Comparison of ENCODE assay signal across 23 cellular contexts in the genomic region with DNA sequence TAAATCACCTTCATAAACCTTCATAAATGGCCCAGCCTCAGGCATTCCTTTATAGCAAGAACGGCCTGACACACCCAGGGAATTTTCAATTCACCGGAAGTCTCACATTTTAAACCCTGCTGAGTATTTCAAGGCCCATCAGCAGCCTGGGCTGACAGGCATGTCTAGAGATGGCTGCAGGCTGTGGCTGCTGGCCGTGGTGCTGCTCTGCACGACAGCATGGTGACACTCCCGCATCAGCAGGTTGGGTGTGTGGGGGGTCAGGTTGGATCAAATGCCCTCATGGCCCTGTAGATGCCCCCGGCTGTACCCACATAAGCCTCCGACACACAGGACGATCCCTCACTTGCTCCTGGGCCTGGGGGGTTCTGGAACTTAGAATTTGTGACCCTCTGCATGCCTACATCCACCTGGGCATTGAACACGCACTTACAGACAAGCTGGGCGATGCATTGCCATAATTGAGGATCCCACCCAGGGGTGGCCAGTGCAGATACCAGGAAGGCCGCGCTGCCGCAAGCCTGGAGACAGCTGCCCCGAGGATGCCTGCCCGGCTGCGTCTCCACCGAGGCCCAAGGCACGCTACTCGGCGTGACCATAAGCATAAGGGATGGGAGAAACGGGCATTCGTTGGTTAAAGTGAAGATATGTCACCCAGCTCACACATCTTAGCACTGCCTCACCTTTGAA.
"Had no signal": no experiment of that assay in that cellular context is flagged by ENCODE, and none has a peak within 500 bp of the region (broad histone marks: within the 10 kb centered on the region; RNA-seq: fewer than 3 reads in every experiment).

No MANE protein-coding gene starts in this region.

- H3K36me3 ChIP-seq: sigmoid colon, transverse colon, uterus had no signal

- H3K36me3 Mint-ChIP-seq: activated naive CD8-positive, alpha-beta T cell treated with anti-CD3 and anti-CD28 coated beads, Interleukin-2, amount 10 ng/mL, durations not matched to agents 7 days and 5 days; natural killer cell treated with Interleukin-12 subunit alpha and Interleukin-12 subunit beta and Interleukin-15 and Interleukin-18, amount 100 ng/mL, for 72 hours; stimulated activated memory B cell treated with anti-CD40 and anti-IgM and Interleukin-4, amounts not matched to agents 10 μg/mL and 1 μg/mL and 100 μg/mL, for 72 hours; T-cell had no signal

- H3K27me3 ChIP-seq: transverse colon, uterus had no signal

- H3K4me1 Mint-ChIP-seq: activated B cell treated with CpG ODN at 0.5 μM for 24 hours; activated CD4-positive, alpha-beta memory T cell treated with anti-CD3 and anti-CD28 coated beads, Interleukin-2, amount 10 ng/mL, durations not matched to agents 7 days and 5 days; activated CD4-positive, alpha-beta T cell treated with anti-CD3 and anti-CD28 coated beads for 36 hours; activated naive CD8-positive, alpha-beta T cell treated with anti-CD3 and anti-CD28 coated beads, Interleukin-2, amount 10 ng/mL, durations not matched to agents 7 days and 5 days; stimulated activated memory B cell treated with anti-CD40 and anti-IgM and Interleukin-4, amounts not matched to agents 10 μg/mL and 1 μg/mL and 100 μg/mL, for 72 hours; T-cell had no signal

- H3K9me3 Mint-ChIP-seq: activated B cell treated with CpG ODN at 0.5 μM for 24 hours; natural killer cell treated with Interleukin-12 subunit alpha and Interleukin-12 subunit beta and Interleukin-15 and Interleukin-18, amount 100 ng/mL, for 72 hours had no signal

- H3K4me2 ChIP-seq: smooth muscle cell had no signal

- ATAC-seq: activated CD4-positive, alpha-beta T cell treated with anti-CD3 and anti-CD28 coated beads for 36 hours; activated T-cell treated with anti-CD3 and anti-CD28 coated beads, Interleukin-2, amount 50 U/mL, for 72 hours; left ventricle myocardium superior; stimulated activated memory B cell treated with anti-CD40 and anti-IgM and Interleukin-4, amounts not matched to agents 10 μg/mL and 1 μg/mL and 100 μg/mL, for 72 hours; T-cell had no signal

- H3K4me3 Mint-ChIP-seq: activated B cell treated with CpG ODN at 0.5 μM for 24 hours; activated CD4-positive, alpha-beta memory T cell treated with anti-CD3 and anti-CD28 coated beads, Interleukin-2, amount 10 ng/mL, durations not matched to agents 7 days and 5 days; activated CD4-positive, alpha-beta T cell treated with anti-CD3 and anti-CD28 coated beads for 36 hours; activated naive CD4-positive, alpha-beta T cell treated with anti-CD3 and anti-CD28 coated beads for 36 hours; activated naive CD8-positive, alpha-beta T cell treated with anti-CD3 and anti-CD28 coated beads, Interleukin-2, amount 10 ng/mL, durations not matched to agents 7 days and 5 days; activated T-cell treated with anti-CD3 and anti-CD28 coated beads, Interleukin-2, amount 50 U/mL, for 72 hours; natural killer cell treated with Interleukin-12 subunit alpha and Interleukin-12 subunit beta and Interleukin-15 and Interleukin-18, amount 100 ng/mL, for 72 hours; stimulated activated memory B cell treated with anti-CD40 and anti-IgM and Interleukin-4, amounts not matched to agents 10 μg/mL and 1 μg/mL and 100 μg/mL, for 72 hours; T-cell had no signal

- H3K27me3 Mint-ChIP-seq: activated B cell treated with CpG ODN at 0.5 μM for 24 hours; activated CD4-positive, alpha-beta memory T cell treated with anti-CD3 and anti-CD28 coated beads, Interleukin-2, amount 10 ng/mL, durations not matched to agents 7 days and 5 days; activated CD4-positive, alpha-beta T cell treated with anti-CD3 and anti-CD28 coated beads for 36 hours; activated naive CD8-positive, alpha-beta T cell treated with anti-CD3 and anti-CD28 coated beads, Interleukin-2, amount 10 ng/mL, durations not matched to agents 7 days and 5 days; natural killer cell treated with Interleukin-12 subunit alpha and Interleukin-12 subunit beta and Interleukin-15 and Interleukin-18, amount 100 ng/mL, for 72 hours; stimulated activated memory B cell treated with anti-CD40 and anti-IgM and Interleukin-4, amounts not matched to agents 10 μg/mL and 1 μg/mL and 100 μg/mL, for 72 hours; T-cell had no signal

- H3K27ac Mint-ChIP-seq: activated B cell treated with CpG ODN at 0.5 μM for 24 hours; activated CD4-positive, alpha-beta memory T cell treated with anti-CD3 and anti-CD28 coated beads, Interleukin-2, amount 10 ng/mL, durations not matched to agents 7 days and 5 days; activated CD4-positive, alpha-beta T cell treated with anti-CD3 and anti-CD28 coated beads for 36 hours; activated naive CD4-positive, alpha-beta T cell treated with anti-CD3 and anti-CD28 coated beads for 36 hours; activated naive CD8-positive, alpha-beta T cell treated with anti-CD3 and anti-CD28 coated beads, Interleukin-2, amount 10 ng/mL, durations not matched to agents 7 days and 5 days; activated T-cell treated with anti-CD3 and anti-CD28 coated beads, Interleukin-2, amount 50 U/mL, for 72 hours; natural killer cell treated with Interleukin-12 subunit alpha and Interleukin-12 subunit beta and Interleukin-15 and Interleukin-18, amount 100 ng/mL, for 72 hours; stimulated activated memory B cell treated with anti-CD40 and anti-IgM and Interleukin-4, amounts not matched to agents 10 μg/mL and 1 μg/mL and 100 μg/mL, for 72 hours; T-cell had no signal

- DNase-seq: activated B cell treated with CpG ODN at 0.5 μM for 24 hours; activated CD4-positive, alpha-beta memory T cell treated with anti-CD3 and anti-CD28 coated beads, Interleukin-2, amount 10 ng/mL, durations not matched to agents 7 days and 5 days; activated CD4-positive, alpha-beta T cell treated with anti-CD3 and anti-CD28 coated beads for 36 hours; activated effector memory CD4-positive, alpha-beta T cell treated with Interleukin-2 at 50 U/mL for 16 hours; activated naive CD4-positive, alpha-beta T cell treated with anti-CD3 and anti-CD28 coated beads for 36 hours; activated naive CD8-positive, alpha-beta T cell treated with anti-CD3 and anti-CD28 coated beads, Interleukin-2, amount 10 ng/mL, durations not matched to agents 7 days and 5 days; activated T-cell treated with anti-CD3 and anti-CD28 coated beads, Interleukin-2, amount 50 U/mL, for 72 hours; amniotic stem cell; cerebellar nuclear complex; foreskin fibroblast; left ventricle myocardium superior; mammary epithelial cell; nucleus accumbens; sigmoid colon; stimulated activated CD4-positive, alpha-beta T cell treated with anti-CD3 and anti-CD28 coated beads, Interleukin-15, amount 100 ng/mL, for 24 hours; T-cell; transverse colon; uterus had no signal

- H3K9me3 ChIP-seq: sigmoid colon, transverse colon, uterus had no signal

- H3K27ac ChIP-seq: coronary artery, epithelial cell of prostate, sigmoid colon, transverse colon, uterus had no signal

- H3K4me3 ChIP-seq: coronary artery, sigmoid colon, smooth muscle cell, transverse colon, uterus had no signal

- H3K4me1 ChIP-seq: sigmoid colon, transverse colon, uterus had no signal
